Comparison of ENCODE assay signal across 15 cellular contexts in genomic region chr9:4575997-4576396, GRCh38.
DNase-seq lines count a peak whose midpoint lies in the region; ATAC-seq and TF ChIP-seq lines count a peak whose summit lies in the region.
"Had no signal": no experiment of that assay in that cellular context is flagged by ENCODE, and none has a peak within 500 bp of the region (broad histone marks: within the 10 kb centered on the region; RNA-seq: fewer than 3 reads in every experiment).

No MANE protein-coding gene starts in this region.

- POLR2A ChIA-PET in CD8-positive, alpha-beta T cell (lab: Charles Lee), result interaction anchor here (1.0 kb wide), 1 partner anchor 23 kb away, joined by 3 read pairs; no protein-coding TSS in a partner anchor

- ATAC-seq in Right ventricle myocardium superior (ENCODE audit: poor library complexity) (peak; percentile 18), left ventricle myocardium superior (no peak), right lobe of liver (no peak), HG02981 (IDR thresholded peaks at IDR 0.05; ENCODE audit: unreplicated experiment) (no peak), GM19324 (IDR thresholded peaks at IDR 0.05; ENCODE audit: low FRiP score, unreplicated experiment) (no peak)
- ATAC-seq in CD8-positive, alpha-beta T cell, result no peak

- TF ChIP-seq POLR2A in right lobe of liver (IDR thresholded peaks at IDR 0.05), result no peak

- H3K4me1 Mint-ChIP-seq in CD8-positive, alpha-beta T cell (ENCODE audit: low read depth), result peaks cover 33% of the 10 kb centered on the region
- H3K4me1 Mint-ChIP-seq: CD14-positive monocyte had no signal

- no peaks in the 10 kb centered on the region for H3K9me3 Mint-ChIP-seq in CD8-positive, alpha-beta T cell
- H3K9me3 Mint-ChIP-seq: CD8-positive, alpha-beta memory T cell; H9 had no signal

- H3K4me3 ChIP-seq in right lobe of liver, result no peak overlapping the region
- H3K4me3 ChIP-seq in CD8-positive, alpha-beta T cell (ENCODE audit: low read depth, low read length), result no peak overlapping the region

- TF ChIP-seq CTCF in right lobe of liver (IDR thresholded peaks at IDR 0.05), result no peak
- TF ChIP-seq CTCF in CD8-positive, alpha-beta T cell (IDR thresholded peaks at IDR 0.05), result no peak

- peaks cover 0 to 56% (median 19%) of the 10 kb centered on the region in 4 donors for H3K4me1 ChIP-seq in right lobe of liver
- peaks cover 13% of the 10 kb centered on the region for H3K4me1 ChIP-seq in CD8-positive, alpha-beta T cell (ENCODE audit: insufficient read depth, low read length)
- H3K4me1 ChIP-seq: Caco-2 had no signal

- H3K27me3 ChIP-seq in right lobe of liver, result no peaks in the 10 kb centered on the region
- no peaks in the 10 kb centered on the region for H3K27me3 ChIP-seq in CD8-positive, alpha-beta T cell (ENCODE audit: insufficient read depth, low read length)

- no peaks in the 10 kb centered on the region for H3K27me3 Mint-ChIP-seq in CD8-positive, alpha-beta T cell (ENCODE audit: low read depth)

- no peak overlapping the region for H3K27ac Mint-ChIP-seq in CD8-positive, alpha-beta T cell
- H3K27ac Mint-ChIP-seq: CD14-positive monocyte had no signal

- no peaks in the 10 kb centered on the region for H3K9me3 ChIP-seq in right lobe of liver
- no peaks in the 10 kb centered on the region for H3K9me3 ChIP-seq in CD8-positive, alpha-beta T cell (ENCODE audit: low read length)
- H3K9me3 ChIP-seq: Caco-2 had no signal

- DNase-seq in Right ventricle myocardium superior (no peak), left ventricle myocardium superior (no peak), amniotic epithelial cell (ENCODE audit: low read depth) (peak; percentile 73), right lobe of liver (no peak)
- DNase-seq in CD8-positive, alpha-beta T cell, result no peak
- DNase-seq: Caco-2; CD8-positive, alpha-beta memory T cell; DND-41; GF-D8; GOT3; H9 had no signal

- intact Hi-C loops in Right ventricle myocardium superior (cut with DNase I) (no loop called here), left ventricle myocardium superior (cut with micrococcal nuclease) (no loop called here), right lobe of liver (cut with DNase I) (no loop called here)
- intact Hi-C loops in CD8-positive, alpha-beta T cell (cut with DNase I, micrococcal nuclease), result no loop called here

- H3K36me3 ChIP-seq in right lobe of liver, result peaks cover 0 to 15% (median 5%) of the 10 kb centered on the region in 4 donors
- no peaks in the 10 kb centered on the region for H3K36me3 ChIP-seq in CD8-positive, alpha-beta T cell (ENCODE audit: insufficient read depth, low read length)

- no peaks in the 10 kb centered on the region for H3K36me3 Mint-ChIP-seq in CD8-positive, alpha-beta T cell
- H3K36me3 Mint-ChIP-seq: CD14-positive monocyte had no signal

- CTCF ChIA-PET in CD8-positive, alpha-beta T cell (lab: Charles Lee), result interaction anchor here (0.9 kb wide), 1 partner anchor 10 kb away, joined by 3 read pairs; no protein-coding TSS in a partner anchor

- H3K4me3 Mint-ChIP-seq in CD8-positive, alpha-beta T cell, result no peak overlapping the region
- H3K4me3 Mint-ChIP-seq: CD14-positive monocyte; CD8-positive, alpha-beta memory T cell; H9 had no signal

- WGBS in right lobe of liver (ENCODE audit: insufficient coverage, low coverage, low lambda C conversion rate, missing lambda C conversion rate), result 57% methylated on average over 8 of the region's 8 CpGs

- peak overlapping the region in 2 of 3 donors; percentile 76 to 84 for H3K27ac ChIP-seq in right lobe of liver
- no peak overlapping the region for H3K27ac ChIP-seq in CD8-positive, alpha-beta T cell (ENCODE audit: low read depth, low read length)
- H3K27ac ChIP-seq: 22Rv1 had no signal
